29 cellular contexts compared by ENCODE assay signal in the genomic region with DNA sequence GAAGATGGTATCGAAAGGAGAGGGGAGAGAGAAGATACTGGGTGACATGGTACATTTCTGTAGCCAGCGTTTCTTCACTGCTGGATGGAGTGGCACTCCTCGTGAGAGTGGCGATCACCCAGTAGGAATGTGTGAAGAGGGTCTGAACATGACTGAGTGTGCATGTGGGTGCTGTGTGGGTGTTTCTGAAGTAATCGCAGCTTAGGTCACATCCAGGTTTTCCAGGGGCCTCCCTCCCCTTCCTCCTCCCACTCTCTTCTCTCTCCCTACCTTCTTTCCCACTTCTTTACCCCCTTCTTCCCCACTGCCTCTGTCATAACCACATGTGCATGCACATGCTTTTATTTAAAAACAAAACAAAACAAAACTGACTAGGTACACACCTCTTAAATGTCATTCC. TPM values are rescaled to one million over a fixed set of nuclear protein-coding genes. Genes with fewer than 3 reads are reported as not detected.
"Had no signal": no experiment of that assay in that cellular context is flagged by ENCODE, and none has a peak within 500 bp of the region (broad histone marks: within the 10 kb centered on the region; RNA-seq: fewer than 3 reads in every experiment).

No MANE protein-coding gene starts in this region.

- ATAC-seq: stimulated activated effector memory CD8-positive, alpha-beta T cell treated with anti-CD3 and anti-CD28 coated beads, Interleukin-12 subunit alpha, Interleukin-12 subunit beta, amount 100 ng/mL, for 72 hours; stimulated activated memory B cell treated with anti-CD40 and anti-IgM and Interleukin-4, amounts not matched to agents 10 μg/mL and 1 μg/mL and 100 μg/mL, for 72 hours; stimulated activated naive B cell treated with anti-CD40 and anti-IgM and Interleukin-4, amounts not matched to agents 10 μg/mL and 1 μg/mL and 100 μg/mL, for 72 hours; stimulated activated naive CD8-positive, alpha-beta T cell treated with anti-CD3 and anti-CD28 coated beads, Interleukin-15, amount 100 ng/mL, for 72 hours; stimulated activated naive CD8-positive, alpha-beta T cell treated with anti-CD3 and anti-CD28 coated beads, Interleukin-15, Interleukin-2, amounts not matched to agents 100 U/mL and 50 U/mL, for 24 hours had no signal

- H3K4me1 ChIP-seq: suprapubic skin, testis, thyroid gland, tibial artery, tibial nerve, transverse colon, upper lobe of left lung, uterus, vagina had no signal

- H3K27me3 ChIP-seq: stomach, testis, thyroid gland, tibial nerve, transverse colon, upper lobe of left lung, uterus, vagina had no signal

- H3K36me3 ChIP-seq: stomach, suprapubic skin, thoracic aorta, thyroid gland, tibial artery, tibial nerve, transverse colon, upper lobe of left lung, uterus, vagina had no signal

- FAIRE-seq: urothelium cell line had no signal

- H3K4me3 ChIP-seq: stomach, suprapubic skin, testis, thoracic aorta, thyroid gland, tibial artery, tibial nerve, transverse colon, upper lobe of left lung, uterus, vagina had no signal

- H3K9me3 ChIP-seq: stomach, suprapubic skin, testis, thoracic aorta, thyroid gland, tibial artery, tibial nerve, transverse colon, upper lobe of left lung, uterus, vagina had no signal

- H3K27ac ChIP-seq: stomach, suprapubic skin, testis, thoracic aorta, thyroid gland, tibial artery, tibial nerve, transverse colon, upper lobe of left lung, uterus, vagina had no signal

- DNase-seq: stimulated activated CD4-positive, alpha-beta T cell treated with anti-CD3 and anti-CD28 coated beads, Interleukin-2, amount 100 ng/mL, for 24 hours; stimulated activated CD4-positive, alpha-beta T cell treated with anti-CD3 and anti-CD28 coated beads, Interleukin-2, amount 100 ng/mL, for 48 hours; stimulated activated CD4-positive, alpha-beta T cell treated with anti-CD3 and anti-CD28 coated beads, Interleukin-4, amount 100 ng/mL, for 1 hour; stimulated activated CD4-positive, alpha-beta T cell treated with anti-CD3 and anti-CD28 coated beads, Interleukin-4, amount 100 ng/mL, for 24 hours; stimulated activated CD4-positive, alpha-beta T cell treated with anti-CD3 and anti-CD28 coated beads, Interleukin-4, amount 100 ng/mL, for 4 hours; stimulated activated CD8-positive, alpha-beta memory T cell treated with anti-CD3 and anti-CD28 coated beads, Interleukin-4, amount 100 ng/mL, for 48 hours; stimulated activated naive B cell treated with anti-CD40 and anti-IgM and Interleukin-4, amounts not matched to agents 10 μg/mL and 1 μg/mL and 100 μg/mL, for 72 hours; stimulated activated naive CD4-positive, alpha-beta T cell; stimulated activated naive CD4-positive, alpha-beta T cell treated with Interleukin-2 at 50 U/mL for 16 hours; stimulated activated naive CD8-positive, alpha-beta T cell treated with anti-CD3 and anti-CD28 coated beads, Interleukin-15, amount 100 ng/mL, for 72 hours; stimulated activated naive CD8-positive, alpha-beta T cell treated with anti-CD3 and anti-CD28 coated beads, Interleukin-15, Interleukin-2, amounts not matched to agents 100 U/mL and 50 U/mL, for 24 hours; stomach; testis; thyroid gland; tibial artery; transverse colon; trophoblast cell; upper lobe of left lung; uterus had no signal

RNA-seq across cellular contexts. Expression of a gene that starts 1.8 kb away (rescaled TPM):
- total RNA-seq: subcutaneous adipose tissue, suprapubic skin, temporal lobe, thoracic aorta, thyroid gland, tibial nerve, transverse colon, upper lobe of left lung, ureter, uterus, vagina had no signal
